Comparison of ENCODE assay signal across 13 cellular contexts in genomic region chr22:50476819-50477344, GRCh38. TPM values are rescaled to one million over a fixed set of nuclear protein-coding genes. Genes with fewer than 3 reads are reported as not detected.
DNase-seq lines count a peak whose midpoint lies in the region; ATAC-seq and TF ChIP-seq lines count a peak whose summit lies in the region.
"Had no signal": no experiment of that assay in that cellular context is flagged by ENCODE, and none has a peak within 500 bp of the region (broad histone marks: within the 10 kb centered on the region; RNA-seq: fewer than 3 reads in every experiment).

No MANE protein-coding gene starts in this region.

- no peaks in the 10 kb centered on the region for H3K27me3 Mint-ChIP-seq in activated naive CD8-positive, alpha-beta T cell
- H3K27me3 Mint-ChIP-seq in activated naive CD8-positive, alpha-beta T cell treated with anti-CD3 and anti-CD28 coated beads for 36 hours = peaks cover 7% of the 10 kb centered on the region
- peaks cover 5 to 27% (median 8%) of the 10 kb centered on the region in 3 donors for H3K27me3 Mint-ChIP-seq in immature natural killer cell (ENCODE audit: low read depth in 3 of 3)

- H3K36me3 ChIP-seq in RWPE2 (ENCODE audit: low read depth) = no peaks in the 10 kb centered on the region
- H3K36me3 ChIP-seq: right lobe of liver, stomach had no signal

- no peak overlapping the region for H3K4me3 ChIP-seq in RWPE2 (ENCODE audit: severe bottlenecking)
- H3K4me3 ChIP-seq: right lobe of liver, stomach had no signal

- H3K9me3 ChIP-seq in RWPE2 (ENCODE audit: severe bottlenecking) = no peaks in the 10 kb centered on the region
- H3K9me3 ChIP-seq: right lobe of liver, stomach had no signal

- H3K4me1 Mint-ChIP-seq in activated naive CD8-positive, alpha-beta T cell (ENCODE audit: low read depth) = peaks cover 31% of the 10 kb centered on the region
- H3K4me1 Mint-ChIP-seq in activated naive CD8-positive, alpha-beta T cell treated with anti-CD3 and anti-CD28 coated beads for 36 hours = peaks cover 28% of the 10 kb centered on the region
- H3K4me1 Mint-ChIP-seq in immature natural killer cell = peaks cover 28 to 35% of the 10 kb centered on the region in 2 donors

- 0 out of 3 replicates have a peak, but pooled peaks have one; percentile 3 for ATAC-seq in RWPE2 (ENCODE audit: low read depth)
- ATAC-seq: right lobe of liver had no signal

- H3K27ac Mint-ChIP-seq in activated naive CD8-positive, alpha-beta T cell = no peak overlapping the region
- no peak overlapping the region for H3K27ac Mint-ChIP-seq in activated naive CD8-positive, alpha-beta T cell treated with anti-CD3 and anti-CD28 coated beads for 36 hours
- peak overlapping the region; percentile 39 to 78 (median 69) for H3K27ac Mint-ChIP-seq in immature natural killer cell

- no peak overlapping the region for H3K27ac ChIP-seq in RWPE2 (ENCODE audit: poor library complexity, severe bottlenecking)
- no peak overlapping the region for H3K27ac ChIP-seq in substantia nigra (ENCODE audit: low read depth, low read length, poor library complexity, severe bottlenecking)
- H3K27ac ChIP-seq: right lobe of liver, stomach had no signal

- no peaks in the 10 kb centered on the region for H3K9me3 Mint-ChIP-seq in activated naive CD8-positive, alpha-beta T cell (ENCODE audit: low read depth)
- no peaks in the 10 kb centered on the region for H3K9me3 Mint-ChIP-seq in activated naive CD8-positive, alpha-beta T cell treated with anti-CD3 and anti-CD28 coated beads for 36 hours
- no peaks in the 10 kb centered on the region for H3K9me3 Mint-ChIP-seq in immature natural killer cell

- DNase-seq in activated naive CD8-positive, alpha-beta T cell treated with anti-CD3 and anti-CD28 coated beads for 36 hours = no peak
- DNase-seq in RWPE2 (ENCODE audit: low spot score) = no peak
- no peak for DNase-seq in immature natural killer cell
- DNase-seq in NCI-H2196 (lab: John Stamatoyannopoulos, UW; ENCODE audit: unreplicated experiment) = no peak
- no peak for DNase-seq in HuH-7 (ENCODE audit: low spot score)
- DNase-seq in NCI-H1105 treated with DMSO at 0.1 percent for 48 hours (lab: John Stamatoyannopoulos, UW) = no peak
- no peak for DNase-seq in substantia nigra (lab: John Stamatoyannopoulos, UW)
- DNase-seq: H7, NCI-H446 treated with DMSO at 0.1 percent for 48 hours, right lobe of liver, stomach had no signal

- peaks cover 6% of the 10 kb centered on the region for H3K27me3 ChIP-seq in RWPE2 (ENCODE audit: insufficient read depth, poor library complexity, severe bottlenecking)
- H3K27me3 ChIP-seq: right lobe of liver had no signal

- no peak for TF ChIP-seq CTCF in RWPE2 (IDR thresholded peaks at IDR 0.05; ENCODE audit: poor library complexity, severe bottlenecking)

- peaks cover 15% of the 10 kb centered on the region for H3K4me1 ChIP-seq in RWPE2 (ENCODE audit: insufficient read depth, poor library complexity, severe bottlenecking)

- H3K36me3 Mint-ChIP-seq in activated naive CD8-positive, alpha-beta T cell = no peaks in the 10 kb centered on the region
- H3K36me3 Mint-ChIP-seq in activated naive CD8-positive, alpha-beta T cell treated with anti-CD3 and anti-CD28 coated beads for 36 hours = no peaks in the 10 kb centered on the region
- H3K36me3 Mint-ChIP-seq in immature natural killer cell = no peaks in the 10 kb centered on the region

- peak overlapping the region; percentile 73 for H3K4me3 Mint-ChIP-seq in activated naive CD8-positive, alpha-beta T cell
- no peak overlapping the region for H3K4me3 Mint-ChIP-seq in activated naive CD8-positive, alpha-beta T cell treated with anti-CD3 and anti-CD28 coated beads for 36 hours
- H3K4me3 Mint-ChIP-seq in immature natural killer cell = peak overlapping the region; percentile 33 to 73 (median 64)

RNA-seq across cellular contexts. Expression of gene SBF1, which starts 2.0 kb away (rescaled TPM):
- 100 to 1,000 TPM; 101 to 102 TPM for total RNA-seq in activated naive CD8-positive, alpha-beta T cell treated with anti-CD3 and anti-CD28 coated beads for 36 hours
- 10 to 100 TPM; 12.1 to 42.8 (median 14.2) TPM for polyA plus RNA-seq in immature natural killer cell

RNA-seq across cellular contexts. Expression of gene ADM2, which starts 4.5 kb away (rescaled TPM):
- total RNA-seq in activated naive CD8-positive, alpha-beta T cell treated with anti-CD3 and anti-CD28 coated beads for 36 hours = 1 to 10 TPM; 6.7 to 7.5 TPM
- under 1 TPM in 1 of 3 donors, not detected in 2; 0.38 TPM for polyA plus RNA-seq in immature natural killer cell

RNA-seq across cellular contexts. Expression of gene MIOX, which starts 9.8 kb away (rescaled TPM):
- total RNA-seq in activated naive CD8-positive, alpha-beta T cell treated with anti-CD3 and anti-CD28 coated beads for 36 hours = under 1 TPM in 1 of 2 experiments, not detected in 1; 0.29 TPM
- polyA plus RNA-seq in immature natural killer cell = not detected
- total RNA-seq: fibroblast of villous mesenchyme, H7, right lobe of liver, stomach had no signal

RNA-seq across cellular contexts. Expression of gene LMF2, which starts 30.6 kb away (rescaled TPM):
- total RNA-seq in activated naive CD8-positive, alpha-beta T cell treated with anti-CD3 and anti-CD28 coated beads for 36 hours = 10 to 100 TPM; 59.3 to 62.6 TPM
- polyA plus RNA-seq in immature natural killer cell = 10 to 100 TPM; 16.3 to 40.4 (median 20.1) TPM

RNA-seq across cellular contexts. Expression of gene NCAPH2, which starts 31.1 kb away (rescaled TPM):
- 100 to 1,000 TPM; 143 to 152 TPM for total RNA-seq in activated naive CD8-positive, alpha-beta T cell treated with anti-CD3 and anti-CD28 coated beads for 36 hours
- 10 to 100 TPM; 41.8 to 46.7 (median 46.5) TPM for polyA plus RNA-seq in immature natural killer cell

Comparison
In these comparisons a context has a peak if more than half of its experiments do, and no peak if none do; other contexts are left out.
1. H3K27ac Mint-ChIP-seq: peak in immature natural killer cell (6 of 6); none in activated naive CD8-positive, alpha-beta T cell (single experiment) and activated naive CD8-positive, alpha-beta T cell treated with anti-CD3 and anti-CD28 coated beads for 36 hours (single experiment).